In genomic region chrX:3584415-3584996, GRCh38 we compare ENCODE assay signal across 24 cellular contexts.
"Had no signal": no experiment of that assay in that cellular context is flagged by ENCODE, and none has a peak within 500 bp of the region (broad histone marks: within the 10 kb centered on the region; RNA-seq: fewer than 3 reads in every experiment).

No MANE protein-coding gene starts in this region.

- H3K4me3 Mint-ChIP-seq: activated naive CD8-positive, alpha-beta T cell; brain; natural killer cell treated with Interleukin-12 subunit alpha and Interleukin-12 subunit beta and Interleukin-15 and Interleukin-18, amount 100 ng/mL, for 72 hours; stimulated activated naive B cell treated with anti-CD40 and anti-IgM and Interleukin-4, amounts not matched to agents 10 μg/mL and 1 μg/mL and 100 μg/mL, for 72 hours; T-helper 17 cell had no signal

- H3K9me3 ChIP-seq: ascending aorta, colonic mucosa, left ventricle myocardium inferior, mucosa of descending colon, transverse colon had no signal

- H3K36me3 ChIP-seq: ascending aorta, cardiac muscle cell, colonic mucosa, left ventricle myocardium inferior, transverse colon had no signal

- H3K4me1 ChIP-seq: ascending aorta, colonic mucosa, left ventricle myocardium inferior, transverse colon had no signal

- H3K27me3 Mint-ChIP-seq: activated naive CD8-positive, alpha-beta T cell; brain; stimulated activated naive B cell treated with anti-CD40 and anti-IgM and Interleukin-4, amounts not matched to agents 10 μg/mL and 1 μg/mL and 100 μg/mL, for 72 hours; T-helper 17 cell had no signal

- H3K36me3 Mint-ChIP-seq: brain had no signal

- ATAC-seq: mucosa of descending colon; right cardiac atrium; stimulated activated naive B cell treated with anti-CD40 and anti-IgM and Interleukin-4, amounts not matched to agents 10 μg/mL and 1 μg/mL and 100 μg/mL, for 72 hours; T-helper 17 cell had no signal

- H3K9me3 Mint-ChIP-seq: activated T-helper 2 cell treated with anti-CD3 and anti-CD28 coated beads, Interferon-gamma antibody, Interleukin-2, Interleukin-4, amounts not matched to agents 10 μg/mL and 5 μg/mL and 100 μg/mL, durations not matched to agents 14 hours and 24 hours and 36 hours; natural killer cell treated with Interleukin-12 subunit alpha and Interleukin-12 subunit beta and Interleukin-15 and Interleukin-18, amount 100 ng/mL, for 72 hours had no signal

- H3K27me3 ChIP-seq: ascending aorta, cardiac muscle cell, colonic mucosa, transverse colon had no signal

- DNase-seq: activated CD4-positive, alpha-beta T cell treated with anti-CD3 and anti-CD28 coated beads for 1 hour; activated T-cell treated with anti-CD3 and anti-CD28 coated beads, Interleukin-2, amount 50 U/mL, for 48 hours; cerebellar nuclear complex; colonic mucosa; effector memory CD4-positive, alpha-beta T cell; glutamatergic neuron; islet precursor cell; left ventricle myocardium inferior; mucosa of descending colon; posterior cingulate gyrus; right cardiac atrium; stimulated activated CD4-positive, alpha-beta T cell treated with anti-CD3 and anti-CD28 coated beads, Interleukin-15, amount 100 ng/mL, for 24 hours; stimulated activated CD4-positive, alpha-beta T cell treated with anti-CD3 and anti-CD28 coated beads, Interleukin-2, amount 100 ng/mL, for 24 hours; stimulated activated naive B cell treated with anti-CD40 and anti-IgM and Interleukin-4, amounts not matched to agents 10 μg/mL and 1 μg/mL and 100 μg/mL, for 72 hours; T-helper 17 cell; transverse colon had no signal

- H3K27ac ChIP-seq: ascending aorta, cardiac muscle cell, colonic mucosa, left ventricle myocardium inferior, transverse colon had no signal

- H3K27ac Mint-ChIP-seq: activated naive CD8-positive, alpha-beta T cell; activated T-helper 2 cell treated with anti-CD3 and anti-CD28 coated beads, Interferon-gamma antibody, Interleukin-2, Interleukin-4, amounts not matched to agents 10 μg/mL and 5 μg/mL and 100 μg/mL, durations not matched to agents 14 hours and 24 hours and 36 hours; brain; natural killer cell treated with Interleukin-12 subunit alpha and Interleukin-12 subunit beta and Interleukin-15 and Interleukin-18, amount 100 ng/mL, for 72 hours; stimulated activated naive B cell treated with anti-CD40 and anti-IgM and Interleukin-4, amounts not matched to agents 10 μg/mL and 1 μg/mL and 100 μg/mL, for 72 hours; T-helper 17 cell had no signal

- FAIRE-seq: frontal cortex had no signal

- H3K4me1 Mint-ChIP-seq: brain had no signal

- H3K4me3 ChIP-seq: ascending aorta, cardiac muscle cell, colonic mucosa, left ventricle myocardium inferior, lung, mucosa of descending colon, transverse colon had no signal
